19 cellular contexts compared by ENCODE assay signal in the genomic region with DNA sequence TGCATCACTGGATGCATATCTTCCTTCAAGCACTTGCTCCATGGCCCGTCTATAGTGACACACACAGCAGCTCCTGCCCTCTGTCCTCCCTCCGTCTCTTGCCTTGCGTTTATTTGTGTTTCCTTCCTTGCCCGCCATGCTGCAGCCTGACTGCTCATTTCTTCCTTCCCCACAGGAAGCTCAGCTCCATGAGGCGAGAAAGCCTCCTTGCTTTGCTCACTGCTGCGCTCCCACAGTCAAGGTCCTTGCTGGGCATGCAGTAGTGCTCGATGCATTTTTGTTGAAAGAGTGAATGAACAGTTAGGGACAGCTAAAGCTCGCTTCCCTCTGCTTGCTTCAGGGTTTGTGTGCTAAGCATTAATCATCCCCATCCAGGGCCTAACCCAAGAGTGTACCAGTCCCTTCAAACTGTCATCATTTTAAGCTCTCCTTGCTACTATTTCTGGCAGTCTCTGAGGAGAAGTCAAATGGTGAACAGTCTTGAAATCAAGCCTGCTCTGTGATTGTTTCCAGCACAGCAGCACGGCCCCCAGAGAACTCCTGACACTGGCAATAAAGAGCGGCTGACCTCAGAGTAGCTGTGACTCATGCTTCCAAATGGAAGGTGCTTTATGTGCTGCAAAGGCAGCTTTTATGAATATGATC.
A peak's percentile ranks its signal among the peaks of the same experiment; 100 is the strongest.
DNase-seq lines count a peak whose midpoint lies in the region; ATAC-seq, FAIRE-seq and TF ChIP-seq lines count a peak whose summit lies in the region.
"Had no signal": no experiment of that assay in that cellular context is flagged by ENCODE, and none has a peak within 500 bp of the region (broad histone marks: within the 10 kb centered on the region; RNA-seq: fewer than 3 reads in every experiment).

No MANE protein-coding gene starts in this region.

- no peak overlapping the region for H3K4me2 ChIP-seq in HepG2 (ENCODE audit: low read depth, low read length)

- H3K4me1 ChIP-seq in HepG2 (ENCODE audit: insufficient read depth, low read length) (no peaks in the 10 kb centered on the region), right lobe of liver (no peaks in the 10 kb centered on the region)
- H3K4me1 ChIP-seq: breast epithelium had no signal

- H3K4me3 ChIP-seq in HepG2 (replicated peaks in 1 of 3; ENCODE audit: insufficient read depth in 1 of 3, low read depth in 2 of 3, low read length in 3 of 3) = no peak overlapping the region
- H3K4me3 ChIP-seq in right lobe of liver = no peak overlapping the region
- H3K4me3 ChIP-seq: breast epithelium, GM12878 had no signal

- TF ChIP-seq POLR2A in HepG2 (IDR thresholded peaks at IDR 0.05; ENCODE audit: insufficient read depth in 1 of 2, low read depth in 2 of 2, low read length in 2 of 2) (no peak), right lobe of liver (IDR thresholded peaks at IDR 0.05) (no peak)

- BruUV-seq in HepG2 (replicated peaks; lab: Mats Ljungman, UMichigan) = no TSS peak

- H3K4me3 Mint-ChIP-seq in nephron progenitor cell = no peak overlapping the region
- H3K4me3 Mint-ChIP-seq: activated CD4-positive, alpha-beta T cell treated with anti-CD3 and anti-CD28 coated beads, Interleukin-2, amount 10 ng/mL, durations not matched to agents 24 days and 14 days; T-cell; type B pancreatic cell had no signal

- DNase-seq in HepG2 (ENCODE audit: low spot score) = no peak
- no peak for DNase-seq in right lobe of liver
- DNase-seq in epidermal melanocyte (ENCODE audit: insufficient read length, low spot score) = peak; percentile 19
- peak; percentile 30 for DNase-seq in nephron progenitor cell
- DNase-seq in DMS114 treated with DMSO at 0.1 percent for 48 hours (lab: John Stamatoyannopoulos, UW; ENCODE audit: unreplicated experiment) = no peak
- no peak for DNase-seq in mucosa of gallbladder (ENCODE audit: low spot score)
- DNase-seq in GM13976 (ENCODE audit: low spot score) = no peak
- DNase-seq: ACHN; activated CD4-positive, alpha-beta T cell treated with anti-CD3 and anti-CD28 coated beads, Interleukin-2, amount 10 ng/mL, durations not matched to agents 24 days and 14 days; GOT3; midbrain; NCI-H1092 treated with DMSO at 0.1 percent for 48 hours; NCI-H748 treated with DMSO at 0.1 percent for 48 hours; small intestine; T-cell had no signal

- no peaks in the 10 kb centered on the region for H3K36me3 Mint-ChIP-seq in nephron progenitor cell (ENCODE audit: low read depth)
- H3K36me3 Mint-ChIP-seq: T-cell, type B pancreatic cell had no signal

- no peaks in the 10 kb centered on the region for H4K20me1 ChIP-seq in HepG2 (ENCODE audit: insufficient read depth, low read length)

- no peak overlapping the region for H3K27ac Mint-ChIP-seq in nephron progenitor cell
- H3K27ac Mint-ChIP-seq: activated CD4-positive, alpha-beta T cell treated with anti-CD3 and anti-CD28 coated beads, Interleukin-2, amount 10 ng/mL, durations not matched to agents 24 days and 14 days; T-cell; type B pancreatic cell had no signal

- peaks cover 18% of the 10 kb centered on the region for H3K4me1 Mint-ChIP-seq in nephron progenitor cell
- H3K4me1 Mint-ChIP-seq: activated CD4-positive, alpha-beta T cell treated with anti-CD3 and anti-CD28 coated beads, Interleukin-2, amount 10 ng/mL, durations not matched to agents 24 days and 14 days; T-cell had no signal

- TF ChIP-seq CTCF in HepG2 (CRISPR knock-in tag; IDR thresholded peaks at IDR 0.05) = no peak
- TF ChIP-seq CTCF in right lobe of liver (IDR thresholded peaks at IDR 0.05) = no peak
- TF ChIP-seq CTCF in nephron progenitor cell (IDR thresholded peaks at IDR 0.05) = no peak
- TF ChIP-seq CTCF in GM13976 (IDR thresholded peaks at IDR 0.05; ENCODE audit: borderline replicate concordance, control extremely low read depth, extremely low read depth, insufficient read depth, missing control alignments) = no peak

- no peak overlapping the region for H3K27ac ChIP-seq in HepG2 (ENCODE audit: extremely low read length, insufficient read depth, low read length)
- no peak overlapping the region for H3K27ac ChIP-seq in right lobe of liver
- H3K27ac ChIP-seq: breast epithelium had no signal

- CTCF ChIA-PET in HepG2 (lab: Yijun Ruan, JAX; ENCODE audit: low intra/inter-chr PET ratio, low total read pairs) = no interaction called here

- TF ChIP-seq RAD21 in HepG2 (CRISPR knock-in tag; IDR thresholded peaks at IDR 0.05) = no peak

- FAIRE-seq in HepG2 (lab: Jason Lieb, UNC) = no peak
- FAIRE-seq: GM12878, small intestine had no signal

- WGBS in HepG2 (ENCODE audit: low lambda C conversion rate) = 9% methylated on average over 10 of the region's 10 CpGs
- WGBS in right lobe of liver (ENCODE audit: insufficient coverage, low coverage, low lambda C conversion rate, missing lambda C conversion rate) = 31% methylated on average over 10 of the region's 10 CpGs

- H3K27me3 ChIP-seq in HepG2 (ENCODE audit: control insufficient read depth in 1 of 2, insufficient read depth in 2 of 2, low read length in 2 of 2) (no peaks in the 10 kb centered on the region), right lobe of liver (no peaks in the 10 kb centered on the region)
- H3K27me3 ChIP-seq: breast epithelium had no signal

- H3K9me3 Mint-ChIP-seq in nephron progenitor cell = no peaks in the 10 kb centered on the region
- H3K9me3 Mint-ChIP-seq: activated CD4-positive, alpha-beta T cell treated with anti-CD3 and anti-CD28 coated beads, Interleukin-2, amount 10 ng/mL, durations not matched to agents 24 days and 14 days; T-cell; type B pancreatic cell had no signal

- no peak overlapping the region for H3K9ac ChIP-seq in HepG2 (ENCODE audit: insufficient read depth, low read depth, low read length)

- H3K27me3 Mint-ChIP-seq in nephron progenitor cell (ENCODE audit: low read depth, poor library complexity) = peaks cover 9% of the 10 kb centered on the region
- H3K27me3 Mint-ChIP-seq: activated CD4-positive, alpha-beta T cell treated with anti-CD3 and anti-CD28 coated beads, Interleukin-2, amount 10 ng/mL, durations not matched to agents 24 days and 14 days; T-cell; type B pancreatic cell had no signal

- intact Hi-C loops in HepG2 (cut with micrococcal nuclease; ENCODE audit: unreplicated experiment) = no loop called here
- intact Hi-C loops in right lobe of liver (cut with DNase I) = no loop called here

- in situ Hi-C loops in HepG2 (cut with HindIII; ENCODE audit: extremely low pct_ligation_motif_present, low pct_unique_long_range_greater_than_20kb) (no loop called here), GM13976 (cut with MboI; ENCODE audit: low sequenced_read_pairs, unreplicated experiment) (no loop called here)

- peak; percentile 47; the same call in 1 of the 3 replicates for ATAC-seq in HepG2
- ATAC-seq in right lobe of liver = no peak
- ATAC-seq in HG02870 (IDR thresholded peaks at IDR 0.05; ENCODE audit: unreplicated experiment) = no peak
- ATAC-seq: GM12878, T-cell had no signal

- H3K79me2 ChIP-seq in HepG2 (ENCODE audit: insufficient read depth, low read length) = no peaks in the 10 kb centered on the region

- H3K36me3 ChIP-seq in HepG2 (replicated peaks in 1 of 2; ENCODE audit: control insufficient read depth in 1 of 2, insufficient read depth in 2 of 2, low read length in 2 of 2) (no peaks in the 10 kb centered on the region), right lobe of liver (no peaks in the 10 kb centered on the region)
- H3K36me3 ChIP-seq: breast epithelium had no signal

- no peak overlapping the region for H2AFZ ChIP-seq in HepG2 (ENCODE audit: low read length)

- no peak for TF ChIP-seq EP300 in HepG2 (IDR thresholded peaks at IDR 0.05; ENCODE audit: low read depth in 2 of 2, low read length in 2 of 2)
- TF ChIP-seq EP300 in HepG2 (CRISPR knock-in tag; IDR thresholded peaks at IDR 0.05; ENCODE audit: borderline replicate concordance) = no peak

- H3K9me3 ChIP-seq in HepG2 (ENCODE audit: low read length) = no peaks in the 10 kb centered on the region
- H3K9me3 ChIP-seq in right lobe of liver = no peaks in the 10 kb centered on the region
- H3K9me3 ChIP-seq: breast epithelium had no signal

- POLR2A ChIA-PET in HepG2 (lab: Yijun Ruan, JAX) = no interaction called here

TF ChIP-seq in HepG2, 621 proteins besides CTCF, POLR2A, EP300 and RAD21 (continues in another document):
- TF ChIP-seq MTF1 (CRISPR knock-in tag; IDR thresholded peaks at IDR 0.05) (no peak), ZNF180 (CRISPR knock-in tag; IDR thresholded peaks at IDR 0.05; ENCODE audit: borderline replicate concordance, low read depth) (no peak), FLYWCH1 (CRISPR knock-in tag; IDR thresholded peaks at IDR 0.05) (no peak), ZNF607 (CRISPR knock-in tag; IDR thresholded peaks at IDR 0.05; ENCODE audit: borderline replicate concordance) (no peak), SRF (IDR thresholded peaks at IDR 0.05; ENCODE audit: low read depth, low read length) (no peak), ATRX (CRISPR knock-in tag; IDR thresholded peaks at IDR 0.05; ENCODE audit: borderline replicate concordance) (no peak), ZNF737 (CRISPR knock-in tag; IDR thresholded peaks at IDR 0.05; ENCODE audit: borderline replicate concordance) (no peak), ZNF550 (CRISPR knock-in tag; IDR thresholded peaks at IDR 0.05; ENCODE audit: borderline replicate concordance) (no peak), ZFY (CRISPR knock-in tag; IDR thresholded peaks at IDR 0.05) (no peak), CBX1 (IDR thresholded peaks at IDR 0.05; ENCODE audit: low read depth) (no peak), XRCC5 (optimal IDR thresholded peaks at IDR 0.05; ENCODE audit: low read length) (no peak), ZNF225 (CRISPR knock-in tag; IDR thresholded peaks at IDR 0.05) (no peak), SIN3B (IDR thresholded peaks at IDR 0.05; ENCODE audit: low read length) (no peak), ZNF256 (CRISPR knock-in tag; conservative IDR thresholded peaks at IDR 0.05) (no peak)
- TF ChIP-seq, protein P1, sequence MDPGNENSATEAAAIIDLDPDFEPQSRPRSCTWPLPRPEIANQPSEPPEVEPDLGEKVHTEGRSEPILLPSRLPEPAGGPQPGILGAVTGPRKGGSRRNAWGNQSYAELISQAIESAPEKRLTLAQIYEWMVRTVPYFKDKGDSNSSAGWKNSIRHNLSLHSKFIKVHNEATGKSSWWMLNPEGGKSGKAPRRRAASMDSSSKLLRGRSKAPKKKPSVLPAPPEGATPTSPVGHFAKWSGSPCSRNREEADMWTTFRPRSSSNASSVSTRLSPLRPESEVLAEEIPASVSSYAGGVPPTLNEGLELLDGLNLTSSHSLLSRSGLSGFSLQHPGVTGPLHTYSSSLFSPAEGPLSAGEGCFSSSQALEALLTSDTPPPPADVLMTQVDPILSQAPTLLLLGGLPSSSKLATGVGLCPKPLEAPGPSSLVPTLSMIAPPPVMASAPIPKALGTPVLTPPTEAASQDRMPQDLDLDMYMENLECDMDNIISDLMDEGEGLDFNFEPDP (CRISPR knock-in tag; conservative IDR thresholded peaks at IDR 0.05) = no peak
- TF ChIP-seq, protein P2, sequence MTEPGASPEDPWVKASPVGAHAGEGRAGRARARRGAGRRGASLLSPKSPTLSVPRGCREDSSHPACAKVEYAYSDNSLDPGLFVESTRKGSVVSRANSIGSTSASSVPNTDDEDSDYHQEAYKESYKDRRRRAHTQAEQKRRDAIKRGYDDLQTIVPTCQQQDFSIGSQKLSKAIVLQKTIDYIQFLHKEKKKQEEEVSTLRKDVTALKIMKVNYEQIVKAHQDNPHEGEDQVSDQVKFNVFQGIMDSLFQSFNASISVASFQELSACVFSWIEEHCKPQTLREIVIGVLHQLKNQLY (CRISPR knock-in tag; IDR thresholded peaks at IDR 0.05) = no peak

Comparison
In these comparisons a context has a peak if more than half of its experiments do, and no peak if none do; other contexts are left out.
1. DNase-seq: peak in epidermal melanocyte (single experiment) and nephron progenitor cell (single experiment); none in HepG2 (single experiment), right lobe of liver (0 of 3), DMS114 treated with DMSO at 0.1 percent for 48 hours (single experiment), mucosa of gallbladder (single experiment) and GM13976 (single experiment).